1 cellular context compared by ENCODE assay signal in the genomic region with DNA sequence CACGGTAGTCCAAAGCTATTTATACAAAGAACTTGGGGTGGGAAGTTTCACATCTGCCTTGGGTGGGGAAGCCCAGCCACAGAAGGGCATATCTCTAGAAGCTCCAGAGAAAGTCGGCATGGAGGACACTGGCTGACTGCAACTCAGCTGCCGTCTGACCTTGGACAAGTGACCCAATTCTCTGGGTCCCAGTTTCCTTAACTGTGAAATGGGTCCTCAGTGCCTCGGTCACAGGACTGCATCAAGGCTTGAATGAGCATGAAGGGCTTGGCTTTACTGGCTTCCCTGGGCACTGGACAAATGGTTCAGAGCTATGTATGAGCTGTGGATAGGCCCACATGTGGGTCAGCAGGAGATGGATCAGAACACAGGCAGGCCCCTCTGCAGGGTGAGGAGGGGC.
TF ChIP-seq lines count a peak whose summit lies in the region.

No MANE protein-coding gene starts in this region.

TF ChIP-seq in K562, 482 proteins besides CTCF, POLR2A, EP300 and RAD21 (continued from another document):
- TF ChIP-seq ESRRA (IDR thresholded peaks at IDR 0.05; ENCODE audit: borderline replicate concordance, low read depth) (peak; percentile 90), ESRRB (CRISPR knock-in tag; IDR thresholded peaks at IDR 0.05; ENCODE audit: borderline replicate concordance) (no peak), TBP (optimal IDR thresholded peaks at IDR 0.05; ENCODE audit: low read depth, low read length) (no peak)
